13 cellular contexts compared by ENCODE assay signal in genomic region chr19:34713262-34713637, GRCh38. TPM values are rescaled to one million over a fixed set of nuclear protein-coding genes. Genes with fewer than 3 reads are reported as not detected.
DNase-seq lines count a peak whose midpoint lies in the region; ATAC-seq, FAIRE-seq and TF ChIP-seq lines count a peak whose summit lies in the region.
"Had no signal": no experiment of that assay in that cellular context is flagged by ENCODE, and none has a peak within 500 bp of the region (broad histone marks: within the 10 kb centered on the region; RNA-seq: fewer than 3 reads in every experiment).

No MANE protein-coding gene starts in this region.

- TF ChIP-seq EP300 in GM12878 (IDR thresholded peaks at IDR 0.05; ENCODE audit: borderline replicate concordance in 1 of 2, control insufficient read depth in 1 of 2, low read depth in 2 of 2, low read length in 2 of 2) = no peak

- H3K36me3 ChIP-seq in GM12878 (ENCODE audit: control insufficient read depth in 2 of 2, insufficient read depth in 2 of 2, low read length in 1 of 2) = no peaks in the 10 kb centered on the region
- H3K36me3 ChIP-seq in CD8-positive, alpha-beta T cell (ENCODE audit: insufficient read depth, low read length) = no peaks in the 10 kb centered on the region
- H3K36me3 ChIP-seq: HAP-1 had no signal

- RAD21 ChIA-PET in GM12878 (lab: Charles Lee; ENCODE audit: unreplicated experiment) = interaction anchor here (1.7 kb wide), 1 partner anchor 73 kb away, joined by 8 read pairs; no protein-coding TSS in a partner anchor

- peak; percentile 11 for DNase-seq in stimulated activated naive CD8-positive, alpha-beta T cell treated with anti-CD3 and anti-CD28 coated beads, Interleukin-15, Interleukin-2, amounts not matched to agents 100 U/mL and 50 U/mL, for 24 hours
- no peak for DNase-seq in stimulated activated naive CD8-positive, alpha-beta T cell treated with anti-CD3 and anti-CD28 coated beads, Interleukin-15, amount 100 ng/mL, for 72 hours
- DNase-seq in NB4 (ENCODE audit: low read depth) = peak; percentile 11
- DNase-seq in GM12878 (ENCODE audit: low read depth, low spot score) = no peak
- no peak for DNase-seq in cardiac septum (ENCODE audit: low spot score)
- DNase-seq in erythroblast (lab: John Stamatoyannopoulos, UW) = no peak
- no peak for DNase-seq in CD8-positive, alpha-beta T cell

- CTCF ChIA-PET in GM12878 (lab: Yijun Ruan, JAX) = interaction anchor here (1.2 to 3.4 kb wide), 4 partner anchors 8 to 210 kb away, joined by 3 to 45 read pairs (median 4); no protein-coding TSS in a partner anchor
- CTCF ChIA-PET in CD8-positive, alpha-beta T cell (lab: Charles Lee) = interaction anchor here (0.6 to 9.3 kb wide), 21 partner anchors 8 to 382 kb away, joined by 3 to 177 read pairs (median 4); partner anchors contain the start of gene ZNF302

- H3K4me3 ChIP-seq in NB4 (ENCODE audit: low read depth, low read length) = no peak overlapping the region
- no peak overlapping the region for H3K4me3 ChIP-seq in GM12878
- H3K4me3 ChIP-seq in CD8-positive, alpha-beta T cell (ENCODE audit: low read depth, low read length) = no peak overlapping the region
- H3K4me3 ChIP-seq: HAP-1 had no signal

- no peaks in the 10 kb centered on the region for H4K20me1 ChIP-seq in GM12878 (ENCODE audit: control insufficient read depth, insufficient read depth)

- POLR2A ChIA-PET in GM12878 (lab: Charles Lee) = no interaction called here
- POLR2A ChIA-PET in CD8-positive, alpha-beta T cell (lab: Charles Lee) = no interaction called here

- H3K4me1 ChIP-seq in GM12878 (ENCODE audit: control insufficient read depth, insufficient read depth, low read length) = no peaks in the 10 kb centered on the region
- no peaks in the 10 kb centered on the region for H3K4me1 ChIP-seq in CD8-positive, alpha-beta T cell (ENCODE audit: insufficient read depth, low read length)

- H3K4me3 Mint-ChIP-seq in stimulated activated naive CD8-positive, alpha-beta T cell treated with anti-CD3 and anti-CD28 coated beads, Interleukin-15, amount 100 ng/mL, for 72 hours = no peak overlapping the region
- H3K4me3 Mint-ChIP-seq in CD8-positive, alpha-beta T cell = no peak overlapping the region
- H3K4me3 Mint-ChIP-seq: B cell; CD4-positive, alpha-beta T cell had no signal

- no peak overlapping the region for H3K9ac ChIP-seq in GM12878 (ENCODE audit: control insufficient read depth, insufficient read depth, low read length)

- H3K9me3 Mint-ChIP-seq in stimulated activated naive CD8-positive, alpha-beta T cell treated with anti-CD3 and anti-CD28 coated beads, Interleukin-15, amount 100 ng/mL, for 72 hours = peaks cover 20 to 35% of the 10 kb centered on the region in 2 donors
- peaks cover 18% of the 10 kb centered on the region for H3K9me3 Mint-ChIP-seq in CD8-positive, alpha-beta T cell

- WGBS in GM12878 (ENCODE audit: insufficient coverage, insufficient replicate concordance, low lambda C conversion rate, missing lambda C conversion rate) = 41% methylated on average over 2 of the region's 2 CpGs

- intact Hi-C loops in GM12878 (cut with micrococcal nuclease; ENCODE audit: unreplicated experiment) (loop anchor here (10.0 kb wide), 1 partner anchor 928 kb away; no protein-coding TSS in a partner anchor), cardiac septum (cut with DNase I) (loop anchor here (2.0 to 5.0 kb wide), 2 partner anchors 74 to 211 kb away; no protein-coding TSS in a partner anchor)
- intact Hi-C loops in CD8-positive, alpha-beta T cell (cut with DNase I, micrococcal nuclease) = loop anchor here (2.0 to 10.0 kb wide), 2 partner anchors 36 to 668 kb away; partner anchors contain the start of genes SCGB2B2 (in 1 of the 2) and ZNF302 (in 1 of the 2)

- peaks cover 6% of the 10 kb centered on the region for H3K4me1 Mint-ChIP-seq in stimulated activated naive CD8-positive, alpha-beta T cell treated with anti-CD3 and anti-CD28 coated beads, Interleukin-15, amount 100 ng/mL, for 72 hours
- H3K4me1 Mint-ChIP-seq in CD8-positive, alpha-beta T cell (ENCODE audit: low read depth) = no peaks in the 10 kb centered on the region
- H3K4me1 Mint-ChIP-seq: B cell had no signal

- TF ChIP-seq POLR2A in NB4 (IDR thresholded peaks at IDR 0.05; ENCODE audit: extremely low read depth, insufficient read length) (no peak), GM12878 (IDR thresholded peaks at IDR 0.05; ENCODE audit: low read depth, low read length) (no peak), erythroblast (IDR thresholded peaks at IDR 0.05; ENCODE audit: low read length) (no peak)

- no peak overlapping the region for H2AFZ ChIP-seq in GM12878 (ENCODE audit: control insufficient read depth, low read depth, low read length)

- no peak for FAIRE-seq in GM12878 (lab: Jason Lieb, UNC)

- no TSS peak for BruUV-seq in GM12878 (replicated peaks; lab: Mats Ljungman, UMichigan)

- in situ Hi-C loops in GM12878 (cut with MboI) = loop anchor here (5.0 to 25.0 kb wide), 2 partner anchors 76 to 926 kb away; partner anchors contain the start of gene KCTD15

- TF ChIP-seq CTCF in NB4 (IDR thresholded peaks at IDR 0.05; ENCODE audit: low read depth, low read length) (no peak), GM12878 (IDR thresholded peaks at IDR 0.05 in 2 of 3, conservative IDR thresholded peaks at IDR 0.05 in 1 of 3; ENCODE audit: control insufficient read depth in 2 of 3, extremely low read depth in 1 of 3, insufficient read depth in 1 of 3, low read depth in 3 of 3, low read length in 3 of 3) (no peak)
- no peak for TF ChIP-seq CTCF in CD8-positive, alpha-beta T cell (IDR thresholded peaks at IDR 0.05)

- H3K27ac ChIP-seq in GM12878 (ENCODE audit: control insufficient read depth, insufficient read depth) = no peak overlapping the region
- no peak overlapping the region for H3K27ac ChIP-seq in CD8-positive, alpha-beta T cell (ENCODE audit: low read depth, low read length)
- H3K27ac ChIP-seq: HL-60 had no signal

- TF ChIP-seq RAD21 in GM12878 (IDR thresholded peaks at IDR 0.05; ENCODE audit: insufficient read depth, low read depth, low read length) = no peak

- SMC1A ChIA-PET in GM12878 (lab: Charles Lee; ENCODE audit: uncharacterized antibody, unreplicated experiment) = interaction anchor here (0.6 to 1.5 kb wide), 7 partner anchors 15 to 252 kb away, joined by 3 to 4 read pairs (median 3); no protein-coding TSS in a partner anchor

- H3K9me3 ChIP-seq in GM12878 (replicated peaks; ENCODE audit: control insufficient read depth, insufficient read depth, low read length) = peaks cover 4% of the 10 kb centered on the region; the same call in 1 of the 3 replicates
- no peaks in the 10 kb centered on the region for H3K9me3 ChIP-seq in CD8-positive, alpha-beta T cell (ENCODE audit: low read length)
- H3K9me3 ChIP-seq: HAP-1 had no signal

- H3K27me3 Mint-ChIP-seq in stimulated activated naive CD8-positive, alpha-beta T cell treated with anti-CD3 and anti-CD28 coated beads, Interleukin-15, amount 100 ng/mL, for 72 hours = peaks cover 48% of the 10 kb centered on the region
- H3K27me3 Mint-ChIP-seq in CD8-positive, alpha-beta T cell (ENCODE audit: low read depth) = peaks cover 31% of the 10 kb centered on the region

- no peaks in the 10 kb centered on the region for H3K36me3 Mint-ChIP-seq in CD8-positive, alpha-beta T cell

- no peak for ATAC-seq in stimulated activated naive CD8-positive, alpha-beta T cell treated with anti-CD3 and anti-CD28 coated beads, Interleukin-15, Interleukin-2, amounts not matched to agents 100 U/mL and 50 U/mL, for 24 hours
- ATAC-seq in stimulated activated naive CD8-positive, alpha-beta T cell treated with anti-CD3 and anti-CD28 coated beads, Interleukin-15, amount 100 ng/mL, for 72 hours = no peak
- ATAC-seq in GM12878 = no peak
- ATAC-seq in CD8-positive, alpha-beta T cell = no peak

- no peak overlapping the region for H3K4me2 ChIP-seq in GM12878 (ENCODE audit: control insufficient read depth, insufficient read depth)

- H3K27me3 ChIP-seq in GM12878 (replicated peaks in 1 of 2; ENCODE audit: control insufficient read depth in 2 of 2, insufficient read depth in 2 of 2, low read length in 1 of 2) = no peaks in the 10 kb centered on the region
- H3K27me3 ChIP-seq in CD8-positive, alpha-beta T cell (ENCODE audit: insufficient read depth, low read length) = no peaks in the 10 kb centered on the region

- H3K27ac Mint-ChIP-seq in stimulated activated naive CD8-positive, alpha-beta T cell treated with anti-CD3 and anti-CD28 coated beads, Interleukin-15, amount 100 ng/mL, for 72 hours = no peak overlapping the region
- H3K27ac Mint-ChIP-seq in CD8-positive, alpha-beta T cell = no peak overlapping the region
- H3K27ac Mint-ChIP-seq: B cell; CD4-positive, alpha-beta T cell had no signal

- no peaks in the 10 kb centered on the region for H3K79me2 ChIP-seq in GM12878 (ENCODE audit: control insufficient read depth, insufficient read depth, low read length)

RNA-seq across cellular contexts. Expression of gene ZNF181, which starts 20.8 kb away (rescaled TPM):
- total RNA-seq in GM12878 (2013; cell fraction: nucleolus; rRNA removed) = 18.1 and 21.8 TPM in 2 replicates
- 8.4 and 9.6 TPM in 2 replicates for total RNA-seq in GM12878 (2014; rRNA removed)
- total RNA-seq in GM12878 (2014; rRNA removed; fragmentation: Illumina TruSeq; extraction: Trizol) = 6.8 and 7.1 TPM in 2 replicates
- total RNA-seq in GM12878 (2021) = 5.4 and 5.7 TPM in 2 replicates
- polyA plus RNA-seq in GM12878 (2011; ENCODE audit: low read depth) = 1.6 TPM
- 9.4 and 17.9 TPM in 2 replicates for polyA plus RNA-seq in GM12878 (2011; rRNA removed)
- polyA plus RNA-seq in GM12878 (2011; cell fraction: cytosol; rRNA removed) = 4.4 and 4.6 TPM in 2 replicates
- polyA plus RNA-seq in GM12878 (2011; cell fraction: nucleus; rRNA removed) = 13.1 and 16.1 TPM in 2 replicates
- polyA plus RNA-seq in GM12878 (2012) = 4.0 and 7.3 TPM in 2 replicates
- 8.8 and 10.9 TPM in 2 replicates for polyA plus RNA-seq in GM12878 (2014; fragmentation: Illumina TruSeq; extraction: Trizol)
- polyA plus RNA-seq in GM12878 (2014; fragmentation: Nextera tagmentation; extraction: Ambion mirVana) = 1 to 10 TPM; 2.1 to 2.7 TPM
- polyA plus RNA-seq in GM12878 (2014; rRNA removed) = 4.8 and 7.7 TPM in 2 replicates
- polyA plus RNA-seq in GM12878 (2016; fragmentation: Nextera tagmentation; extraction: Ambion mirVana) = 10 to 100 TPM in 1 of 2 experiments, 1 to 10 TPM in 1; 9.0 to 10.3 TPM
- polyA minus RNA-seq in GM12878 (2011; rRNA and poly(A)+ RNA removed) = 6.1 and 8.0 TPM in 2 replicates
- polyA minus RNA-seq in GM12878 (2011; cell fraction: cytosol; rRNA and poly(A)+ RNA removed) = 2.1 and 5.2 TPM in 2 replicates
- polyA minus RNA-seq in GM12878 (2011; cell fraction: nucleus; rRNA and poly(A)+ RNA removed) = 10.2 and 11.1 TPM in 2 replicates
- 19.3 TPM for total RNA-seq in cardiac septum
- total RNA-seq in CD8-positive, alpha-beta T cell = 1 to 10 TPM; 1.5 to 1.7 TPM

RNA-seq across cellular contexts. Expression of gene ZNF302, which starts 35.8 kb away (rescaled TPM):
- 103 and 110 TPM in 2 replicates for total RNA-seq in GM12878 (2013; cell fraction: nucleolus; rRNA removed)
- 17.8 and 18.0 TPM in 2 replicates for total RNA-seq in GM12878 (2014; rRNA removed)
- 21.9 TPM in 2 replicates for total RNA-seq in GM12878 (2014; rRNA removed; fragmentation: Illumina TruSeq; extraction: Trizol)
- 16.0 and 17.1 TPM in 2 replicates for total RNA-seq in GM12878 (2021)
- polyA plus RNA-seq in GM12878 (2011; ENCODE audit: low read depth) = 7.1 TPM
- polyA plus RNA-seq in GM12878 (2011; rRNA removed) = 35.4 and 56.1 TPM in 2 replicates
- polyA plus RNA-seq in GM12878 (2011; cell fraction: cytosol; rRNA removed) = 10.5 and 13.5 TPM in 2 replicates
- polyA plus RNA-seq in GM12878 (2011; cell fraction: nucleus; rRNA removed) = 84.6 and 111 TPM in 2 replicates
- 12.1 and 15.2 TPM in 2 replicates for polyA plus RNA-seq in GM12878 (2012)
- polyA plus RNA-seq in GM12878 (2014; fragmentation: Illumina TruSeq; extraction: Trizol) = 21.2 and 27.4 TPM in 2 replicates
- polyA plus RNA-seq in GM12878 (2014; fragmentation: Nextera tagmentation; extraction: Ambion mirVana) = 1 to 10 TPM; 8.4 to 8.6 TPM
- 15.8 and 18.2 TPM in 2 replicates for polyA plus RNA-seq in GM12878 (2014; rRNA removed)
- 10 to 100 TPM; 22.8 to 23.7 TPM for polyA plus RNA-seq in GM12878 (2016; fragmentation: Nextera tagmentation; extraction: Ambion mirVana)
- 22.4 and 27.7 TPM in 2 replicates for polyA minus RNA-seq in GM12878 (2011; rRNA and poly(A)+ RNA removed)
- 4.8 and 5.7 TPM in 2 replicates for polyA minus RNA-seq in GM12878 (2011; cell fraction: cytosol; rRNA and poly(A)+ RNA removed)
- polyA minus RNA-seq in GM12878 (2011; cell fraction: nucleus; rRNA and poly(A)+ RNA removed) = 45.2 and 53.6 TPM in 2 replicates
- 32.6 TPM for total RNA-seq in cardiac septum
- 10 to 100 TPM in 1 of 2 experiments, 1 to 10 TPM in 1; 8.0 to 10.5 TPM for total RNA-seq in CD8-positive, alpha-beta T cell

RNA-seq across cellular contexts. Expression of gene SCGB2B2, which starts 36.3 kb away (rescaled TPM):
- total RNA-seq in GM12878 (2013; cell fraction: nucleolus; rRNA removed) = 3.8 and 5.0 TPM in 2 replicates
- 0.05 TPM in 1 of 2 replicates, not detected in the other for total RNA-seq in GM12878 (2014; rRNA removed)
- total RNA-seq in GM12878 (2014; rRNA removed; fragmentation: Illumina TruSeq; extraction: Trizol) = not detected in 2 replicates
- total RNA-seq in GM12878 (2021) = 0.31 TPM in 1 of 2 replicates, not detected in the other
- polyA plus RNA-seq in GM12878 (2011; ENCODE audit: low read depth) = 0.09 TPM
- polyA plus RNA-seq in GM12878 (2011; rRNA removed) = 0.04 and 0.35 TPM in 2 replicates
- polyA plus RNA-seq in GM12878 (2011; cell fraction: cytosol; rRNA removed) = 0.10 and 0.18 TPM in 2 replicates
- polyA plus RNA-seq in GM12878 (2011; cell fraction: nucleus; rRNA removed) = 0.75 and 1.0 TPM in 2 replicates
- polyA plus RNA-seq in GM12878 (2012) = 0.05 and 0.22 TPM in 2 replicates
- polyA plus RNA-seq in GM12878 (2014; fragmentation: Illumina TruSeq; extraction: Trizol) = 0.06 and 0.11 TPM in 2 replicates
- not detected for polyA plus RNA-seq in GM12878 (2014; fragmentation: Nextera tagmentation; extraction: Ambion mirVana)
- not detected in 2 replicates for polyA plus RNA-seq in GM12878 (2014; rRNA removed)
- under 1 TPM in 1 of 2 experiments, not detected in 1; 0.12 TPM for polyA plus RNA-seq in GM12878 (2016; fragmentation: Nextera tagmentation; extraction: Ambion mirVana)
- 0.51 and 0.77 TPM in 2 replicates for polyA minus RNA-seq in GM12878 (2011; rRNA and poly(A)+ RNA removed)
- polyA minus RNA-seq in GM12878 (2011; cell fraction: cytosol; rRNA and poly(A)+ RNA removed) = not detected in 2 replicates
- 0.73 and 1.5 TPM in 2 replicates for polyA minus RNA-seq in GM12878 (2011; cell fraction: nucleus; rRNA and poly(A)+ RNA removed)
- 1.2 TPM for total RNA-seq in cardiac septum
- 1 to 10 TPM in 1 of 2 experiments, under 1 TPM in 1; 0.44 to 1.2 TPM for total RNA-seq in CD8-positive, alpha-beta T cell
- total RNA-seq: G401, H1 had no signal

RNA-seq across cellular contexts. Expression of gene ZNF599, which starts 59.8 kb away (rescaled TPM):
- total RNA-seq in GM12878 (2013; cell fraction: nucleolus; rRNA removed) = 9.8 and 10.3 TPM in 2 replicates
- total RNA-seq in GM12878 (2014; rRNA removed) = 1.5 and 2.2 TPM in 2 replicates
- total RNA-seq in GM12878 (2014; rRNA removed; fragmentation: Illumina TruSeq; extraction: Trizol) = 1.0 and 1.2 TPM in 2 replicates
- total RNA-seq in GM12878 (2021) = 1.7 and 2.8 TPM in 2 replicates
- 1.8 TPM for polyA plus RNA-seq in GM12878 (2011; ENCODE audit: low read depth)
- 3.6 and 4.8 TPM in 2 replicates for polyA plus RNA-seq in GM12878 (2011; rRNA removed)
- polyA plus RNA-seq in GM12878 (2011; cell fraction: cytosol; rRNA removed) = 4.9 and 7.2 TPM in 2 replicates
- 8.1 and 8.4 TPM in 2 replicates for polyA plus RNA-seq in GM12878 (2011; cell fraction: nucleus; rRNA removed)
- polyA plus RNA-seq in GM12878 (2012) = 2.2 and 3.2 TPM in 2 replicates
- 1.3 and 2.2 TPM in 2 replicates for polyA plus RNA-seq in GM12878 (2014; fragmentation: Illumina TruSeq; extraction: Trizol)
- 1 to 10 TPM in 1 of 2 experiments, under 1 TPM in 1; 0.27 to 1.1 TPM for polyA plus RNA-seq in GM12878 (2014; fragmentation: Nextera tagmentation; extraction: Ambion mirVana)
- 2.9 and 4.3 TPM in 2 replicates for polyA plus RNA-seq in GM12878 (2014; rRNA removed)
- 1 to 10 TPM; 3.9 to 4.6 TPM for polyA plus RNA-seq in GM12878 (2016; fragmentation: Nextera tagmentation; extraction: Ambion mirVana)
- polyA minus RNA-seq in GM12878 (2011; rRNA and poly(A)+ RNA removed) = 1.2 and 2.3 TPM in 2 replicates
- 0.94 and 1.8 TPM in 2 replicates for polyA minus RNA-seq in GM12878 (2011; cell fraction: cytosol; rRNA and poly(A)+ RNA removed)
- polyA minus RNA-seq in GM12878 (2011; cell fraction: nucleus; rRNA and poly(A)+ RNA removed) = 5.6 and 7.2 TPM in 2 replicates
- total RNA-seq in cardiac septum = 5.4 TPM
- total RNA-seq in CD8-positive, alpha-beta T cell = 1 to 10 TPM; 3.9 to 4.5 TPM

Comparison
In these comparisons a context has a peak if more than half of its experiments do, and no peak if none do; other contexts are left out.
1. DNase-seq: peak in stimulated activated naive CD8-positive, alpha-beta T cell treated with anti-CD3 and anti-CD28 coated beads, Interleukin-15, Interleukin-2, amounts not matched to agents 100 U/mL and 50 U/mL, for 24 hours (single experiment) and NB4 (single experiment); none in stimulated activated naive CD8-positive, alpha-beta T cell treated with anti-CD3 and anti-CD28 coated beads, Interleukin-15, amount 100 ng/mL, for 72 hours (0 of 2), GM12878 (single experiment), cardiac septum (single experiment), erythroblast (0 of 2) and CD8-positive, alpha-beta T cell (0 of 7).